Comparison of ENCODE assay signal across 34 cellular contexts in the genomic region with DNA sequence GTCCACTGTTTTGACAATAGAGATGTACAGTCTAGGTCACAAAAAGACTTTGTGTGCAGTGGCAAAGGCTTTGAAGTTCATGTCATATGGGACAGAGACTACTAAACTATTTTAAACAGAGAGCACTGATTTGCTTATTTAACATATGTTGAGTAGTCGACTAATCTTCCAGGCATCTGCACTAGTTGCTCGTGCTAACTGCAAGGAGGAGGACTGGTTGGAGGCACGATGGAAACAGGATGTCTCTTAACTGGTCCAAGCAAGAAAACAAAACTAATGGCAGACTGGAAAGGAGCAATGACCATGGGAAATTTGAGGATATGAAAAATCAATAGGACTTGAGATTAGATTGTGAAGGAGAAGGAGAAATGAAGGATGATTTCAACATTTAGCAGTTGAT. TPM values are rescaled to one million over a fixed set of nuclear protein-coding genes. Genes with fewer than 3 reads are reported as not detected.
A peak's percentile ranks its signal among the peaks of the same experiment; 100 is the strongest.
DNase-seq lines count a peak whose midpoint lies in the region; FAIRE-seq and TF ChIP-seq lines count a peak whose summit lies in the region.
"Had no signal": no experiment of that assay in that cellular context is flagged by ENCODE, and none has a peak within 500 bp of the region (broad histone marks: within the 10 kb centered on the region; RNA-seq: fewer than 3 reads in every experiment).

No MANE protein-coding gene starts in this region.

- no peak overlapping the region for H2BK15ac ChIP-seq in mesenchymal stem cell (ENCODE audit: low read depth, poor library complexity, severe bottlenecking)

- DNase-seq in CD14-positive monocyte (ENCODE audit: low spot score) (no peak), HFFc6 (peak; percentile 25), bronchial epithelial cell (ENCODE audit: low read depth) (peak; percentile 34), mesenchymal stem cell (peak; percentile 78), progenitor cell of endocrine pancreas (ENCODE audit: low spot score, unreplicated experiment) (no peak), activated T-cell treated with anti-CD3 and anti-CD28 coated beads for 4 hours (no peak), NCI-H69 (lab: John Stamatoyannopoulos, UW) (no peak)
- DNase-seq: activated CD8-positive, alpha-beta T cell treated with anti-CD3 and anti-CD28 coated beads, Interleukin-2, amount 10 ng/mL, durations not matched to agents 7 days and 5 days; activated naive CD8-positive, alpha-beta T cell treated with anti-CD3 and anti-CD28 coated beads, Interleukin-2, amount 10 ng/mL, durations not matched to agents 7 days and 5 days; Caco-2; DMS53; effector CD8-positive, alpha-beta T cell; GF-D8; GOT3; heart right ventricle; naive thymus-derived CD4-positive, alpha-beta T cell; NCI-H1417 treated with DMSO at 0.1 percent for 48 hours; NCI-H2081; right lobe of liver; SIG-M5; stimulated activated CD4-positive, alpha-beta T cell treated with anti-CD3 and anti-CD28 coated beads, Interleukin-4, amount 100 ng/mL, for 1 hour had no signal

- H3K4me2 ChIP-seq in mesenchymal stem cell (ENCODE audit: low read length, poor library complexity, severe bottlenecking), result no peak overlapping the region
- H3K4me2 ChIP-seq: KMS-11 had no signal

- H2BK12ac ChIP-seq in mesenchymal stem cell (ENCODE audit: low read length in 2 of 2), result no peak overlapping the region

- TF ChIP-seq CTCF in CD14-positive monocyte (IDR thresholded peaks at IDR 0.05) (no peak), HFFc6 (IDR thresholded peaks at IDR 0.05) (no peak), bronchial epithelial cell (IDR thresholded peaks at IDR 0.05; ENCODE audit: insufficient read depth, low read length, severe bottlenecking) (no peak), progenitor cell of endocrine pancreas (IDR thresholded peaks at IDR 0.05; ENCODE audit: unreplicated experiment) (no peak)

- no peak overlapping the region for H3K4ac ChIP-seq in mesenchymal stem cell (ENCODE audit: low read depth in 1 of 2, low read length in 2 of 2)

- FAIRE-seq in bronchial epithelial cell (lab: Jason Lieb, UNC), result no peak
- FAIRE-seq: frontal cortex had no signal

- no peak overlapping the region for H2BK5ac ChIP-seq in mesenchymal stem cell (ENCODE audit: low read depth, low read length, poor library complexity, severe bottlenecking)

- peaks cover 2% of the 10 kb centered on the region for H3K4me1 ChIP-seq in mesenchymal stem cell (ENCODE audit: control insufficient read depth, insufficient read depth, low read depth, low read length)
- H3K4me1 ChIP-seq: ascending aorta, prostate gland had no signal

- H3K4me1 Mint-ChIP-seq in CD14-positive monocyte, result peaks cover 40% of the 10 kb centered on the region
- peaks cover 58% of the 10 kb centered on the region for H3K4me1 Mint-ChIP-seq in HFFc6 (ENCODE audit: low read depth)
- H3K4me1 Mint-ChIP-seq in progenitor cell of endocrine pancreas (ENCODE audit: low read depth), result no peaks in the 10 kb centered on the region

- H3K36me3 ChIP-seq in bronchial epithelial cell (ENCODE audit: control insufficient read depth, insufficient read depth, low read length) (peaks cover 3% of the 10 kb centered on the region), mesenchymal stem cell (ENCODE audit: control insufficient read depth in 1 of 2, insufficient read depth in 2 of 2, low read depth in 1 of 2, low read length in 2 of 2) (peaks cover 4 to 12% of the 10 kb centered on the region in 2 experiments)
- H3K36me3 ChIP-seq: prostate gland had no signal

- no peak overlapping the region for H3K4me3 ChIP-seq in bronchial epithelial cell (ENCODE audit: low read depth, low read length)
- no peak overlapping the region for H3K4me3 ChIP-seq in mesenchymal stem cell (ENCODE audit: insufficient read depth in 1 of 2, low read depth in 1 of 2, low read length in 2 of 2)
- H3K4me3 ChIP-seq: ascending aorta, coronary artery, heart right ventricle, prostate gland, right lobe of liver, tibial nerve had no signal

- no peak overlapping the region for H4K91ac ChIP-seq in mesenchymal stem cell (ENCODE audit: low read length)

- no peak overlapping the region for H3K18ac ChIP-seq in mesenchymal stem cell (ENCODE audit: low read depth in 1 of 2, low read length in 2 of 2)

- no peaks in the 10 kb centered on the region for H3K9me3 ChIP-seq in mesenchymal stem cell (ENCODE audit: control insufficient read depth, low read length)
- H3K9me3 ChIP-seq: ascending aorta, Caco-2, heart right ventricle, neutrophil, prostate gland, right lobe of liver, tibial nerve had no signal

- H4K8ac ChIP-seq in mesenchymal stem cell (ENCODE audit: low read length), result no peak overlapping the region

- H3K27me3 ChIP-seq in bronchial epithelial cell (ENCODE audit: control insufficient read depth, insufficient read depth, low read length) (no peaks in the 10 kb centered on the region), mesenchymal stem cell (ENCODE audit: control insufficient read depth in 1 of 2, insufficient read depth in 1 of 2, low read length in 2 of 2) (no peaks in the 10 kb centered on the region)
- H3K27me3 ChIP-seq: ascending aorta, heart right ventricle, neutrophil, right lobe of liver, tibial nerve had no signal

- H3K27me3 Mint-ChIP-seq in CD14-positive monocyte (ENCODE audit: low read depth in 3 of 3), result no peaks in the 10 kb centered on the region
- no peaks in the 10 kb centered on the region for H3K27me3 Mint-ChIP-seq in HFFc6 (ENCODE audit: insufficient read depth)
- H3K27me3 Mint-ChIP-seq in progenitor cell of endocrine pancreas, result no peaks in the 10 kb centered on the region

- H2BK120ac ChIP-seq in mesenchymal stem cell (ENCODE audit: low read depth, low read length), result no peak overlapping the region

- H3K14ac ChIP-seq in mesenchymal stem cell (ENCODE audit: low read length in 2 of 2), result no peak overlapping the region

- no peak overlapping the region for H3K27ac ChIP-seq in mesenchymal stem cell (ENCODE audit: low read length, poor library complexity, severe bottlenecking)
- H3K27ac ChIP-seq: ascending aorta, C4-2B, coronary artery, heart right ventricle, HL-60, KMS-11, neutrophil, prostate gland, right lobe of liver, tibial nerve had no signal

- no peak overlapping the region for H2AK5ac ChIP-seq in mesenchymal stem cell (ENCODE audit: low read length, severe bottlenecking)

- H3K36me3 Mint-ChIP-seq in CD14-positive monocyte (peaks cover 11 to 15% of the 10 kb centered on the region in 2 donors), HFFc6 (ENCODE audit: low read depth) (peaks cover 8% of the 10 kb centered on the region), progenitor cell of endocrine pancreas (ENCODE audit: insufficient read depth) (peaks cover 3% of the 10 kb centered on the region)

- H3K4me3 Mint-ChIP-seq in CD14-positive monocyte, result no peak overlapping the region
- peak overlapping the region; percentile 6; the same call in 1 of the 2 replicates for H3K4me3 Mint-ChIP-seq in HFFc6
- no peak overlapping the region for H3K4me3 Mint-ChIP-seq in progenitor cell of endocrine pancreas (ENCODE audit: low read depth)
- H3K4me3 Mint-ChIP-seq: activated CD8-positive, alpha-beta T cell treated with anti-CD3 and anti-CD28 coated beads, Interleukin-2, amount 10 ng/mL, durations not matched to agents 7 days and 5 days; activated naive CD8-positive, alpha-beta T cell treated with anti-CD3 and anti-CD28 coated beads, Interleukin-2, amount 10 ng/mL, durations not matched to agents 7 days and 5 days; naive thymus-derived CD4-positive, alpha-beta T cell had no signal

- H3K27ac Mint-ChIP-seq in CD14-positive monocyte, result peak overlapping the region in 4 of 7 donors; percentile 13 to 67 (median 33)
- H3K27ac Mint-ChIP-seq in HFFc6, result peak overlapping the region; percentile 56
- no peak overlapping the region for H3K27ac Mint-ChIP-seq in progenitor cell of endocrine pancreas
- H3K27ac Mint-ChIP-seq: activated CD8-positive, alpha-beta T cell treated with anti-CD3 and anti-CD28 coated beads, Interleukin-2, amount 10 ng/mL, durations not matched to agents 7 days and 5 days; activated naive CD8-positive, alpha-beta T cell treated with anti-CD3 and anti-CD28 coated beads, Interleukin-2, amount 10 ng/mL, durations not matched to agents 7 days and 5 days; activated T-helper 2 cell treated with anti-CD3 and anti-CD28 coated beads, Interferon-gamma antibody, Interleukin-2, Interleukin-4, amounts not matched to agents 10 μg/mL and 5 μg/mL and 100 μg/mL, durations not matched to agents 14 hours and 24 hours and 36 hours had no signal

- H2AFZ ChIP-seq in mesenchymal stem cell (ENCODE audit: low read depth, low read length), result no peak overlapping the region

- no peak overlapping the region for H3K9ac ChIP-seq in mesenchymal stem cell (ENCODE audit: low read length)
- H3K9ac ChIP-seq: KMS-11 had no signal

- WGBS in mesenchymal stem cell, result 16% methylated on average over 3 of the region's 3 CpGs

- H3K79me1 ChIP-seq in mesenchymal stem cell (replicated peaks; ENCODE audit: low read length, poor library complexity, severe bottlenecking), result peaks cover 3% of the 10 kb centered on the region

- H3K23ac ChIP-seq in mesenchymal stem cell (ENCODE audit: low read length in 2 of 2), result no peak overlapping the region

- intact Hi-C loops in CD14-positive monocyte (cut with micrococcal nuclease), result loop anchor here (5.0 to 10.0 kb wide), 5 partner anchors 48 to 437 kb away; a partner anchor contains a TSS

- H3K9me3 Mint-ChIP-seq in CD14-positive monocyte (peaks cover 0 to 5% (median 0%) of the 10 kb centered on the region in 7 donors), HFFc6 (no peaks in the 10 kb centered on the region), progenitor cell of endocrine pancreas (ENCODE audit: low read depth) (no peaks in the 10 kb centered on the region)
- H3K9me3 Mint-ChIP-seq: activated naive CD8-positive, alpha-beta T cell treated with anti-CD3 and anti-CD28 coated beads, Interleukin-2, amount 10 ng/mL, durations not matched to agents 7 days and 5 days; activated T-helper 2 cell treated with anti-CD3 and anti-CD28 coated beads, Interferon-gamma antibody, Interleukin-2, Interleukin-4, amounts not matched to agents 10 μg/mL and 5 μg/mL and 100 μg/mL, durations not matched to agents 14 hours and 24 hours and 36 hours; naive thymus-derived CD4-positive, alpha-beta T cell had no signal

RNA-seq across cellular contexts. Expression of a gene that starts 28.5 kb away (rescaled TPM):
- under 1 TPM; 0.05 to 0.06 TPM for polyA plus RNA-seq in CD14-positive monocyte
- not detected for total RNA-seq in HFFc6 (2021; fragmentation: NEBNext Ultra II Directional; extraction: Animal tissue kit (Norgen Biotek cat#: 25700))
- total RNA-seq in bronchial epithelial cell (not detected in 2 replicates), progenitor cell of endocrine pancreas (not detected in 2 replicates)
- 0.03 TPM for polyA plus RNA-seq in mesenchymal stem cell (2013, experiment 1 of 2)
- 0.01 TPM for polyA plus RNA-seq in mesenchymal stem cell (2013, experiment 2 of 2)
- total RNA-seq: activated CD8-positive, alpha-beta T cell treated with anti-CD3 and anti-CD28 coated beads, Interleukin-2, amount 10 ng/mL, durations not matched to agents 7 days and 5 days; activated naive CD8-positive, alpha-beta T cell treated with anti-CD3 and anti-CD28 coated beads, Interleukin-2, amount 10 ng/mL, durations not matched to agents 7 days and 5 days; activated T-helper 2 cell treated with anti-CD3 and anti-CD28 coated beads, Interferon-gamma antibody, Interleukin-2, Interleukin-4, amounts not matched to agents 10 μg/mL and 5 μg/mL and 100 μg/mL, durations not matched to agents 14 hours and 24 hours and 36 hours; ascending aorta; cardiac septum; epithelial cell of proximal tubule; frontal cortex; kidney epithelial cell; prostate gland had no signal

RNA-seq across cellular contexts. Expression of a gene that starts 46.4 kb away (rescaled TPM):
- 1 to 10 TPM; 1.4 to 3.4 TPM for polyA plus RNA-seq in CD14-positive monocyte
- total RNA-seq in HFFc6 (2021; fragmentation: NEBNext Ultra II Directional; extraction: Animal tissue kit (Norgen Biotek cat#: 25700)), result 10 to 100 TPM; 11.9 to 16.5 (median 13.3) TPM
- total RNA-seq in bronchial epithelial cell (16.4 and 17.1 TPM in 2 replicates), progenitor cell of endocrine pancreas (10.5 and 11.5 TPM in 2 replicates)
- polyA plus RNA-seq in mesenchymal stem cell (2013, experiment 1 of 2), result 12.3 TPM
- 13.6 TPM for polyA plus RNA-seq in mesenchymal stem cell (2013, experiment 2 of 2)

Comparison
In these comparisons a context has a peak if more than half of its experiments do, and no peak if none do; other contexts are left out.
1. DNase-seq: peak in HFFc6 (single experiment), bronchial epithelial cell (single experiment) and mesenchymal stem cell (single experiment); none in CD14-positive monocyte (single experiment), progenitor cell of endocrine pancreas (single experiment), activated T-cell treated with anti-CD3 and anti-CD28 coated beads for 4 hours (single experiment) and NCI-H69 (single experiment).